8 cellular contexts compared by ENCODE assay signal in the genomic region with DNA sequence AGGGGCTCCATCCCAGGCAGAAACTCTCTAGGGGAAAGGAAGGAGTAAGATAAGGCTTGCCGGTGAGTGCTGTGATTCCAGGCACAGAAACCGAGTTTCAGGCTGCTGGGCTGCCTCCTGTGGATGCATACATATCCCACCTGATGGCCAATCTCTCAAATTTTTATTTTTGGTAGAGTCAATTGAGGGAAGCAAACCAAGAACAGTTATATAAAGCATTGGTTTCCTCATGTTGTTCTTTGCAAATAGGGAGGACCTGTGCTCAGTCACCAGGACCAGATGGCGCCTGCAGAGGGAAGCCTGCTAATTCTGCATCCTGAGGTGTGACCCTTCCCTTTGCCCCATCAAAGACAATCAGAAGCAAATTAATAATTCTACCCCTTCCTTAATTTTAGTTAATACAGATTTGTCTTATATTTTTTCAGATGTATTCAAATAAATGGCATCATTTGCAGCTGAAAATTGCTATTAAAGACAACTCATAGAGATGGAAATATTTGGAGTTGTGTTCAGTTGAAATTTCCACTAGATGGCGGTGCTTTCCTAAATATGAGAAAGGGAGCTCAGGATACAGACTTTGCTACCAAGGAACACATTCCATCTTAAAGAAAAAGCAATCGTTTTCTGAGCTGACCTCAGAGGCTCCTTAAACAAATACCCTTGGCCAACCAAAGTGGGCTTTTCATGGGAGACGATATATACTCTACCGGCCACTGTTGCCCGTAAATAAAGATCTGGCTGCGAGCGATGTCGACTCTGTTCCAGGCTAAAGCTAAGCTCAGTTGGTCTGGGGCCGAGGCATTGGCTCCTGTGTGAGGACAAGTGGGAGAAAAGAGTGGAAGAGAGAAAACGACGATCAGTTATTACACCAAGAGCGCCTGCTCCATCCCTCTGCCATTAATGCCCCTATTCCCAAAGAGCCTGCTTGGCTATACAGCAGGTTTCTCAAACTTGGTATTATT.
DNase-seq lines count a peak whose midpoint lies in the region; ATAC-seq, FAIRE-seq and TF ChIP-seq lines count a peak whose summit lies in the region.

No MANE protein-coding gene starts in this region.

- ATAC-seq in pancreas: peak; percentile 38 to 85 (median 80)
- ATAC-seq in HG02970 (IDR thresholded peaks at IDR 0.05; ENCODE audit: low FRiP score, unreplicated experiment): no peak

- 61% methylated on average over 14 of the region's 15 CpGs for WGBS in HUES64
- 40% methylated on average over 15 of the region's 15 CpGs for WGBS in pancreas, 2 donors

- H3K9me3 ChIP-seq in HUES64 (ENCODE audit: insufficient read depth, low read depth, low read length) (no peaks in the 10 kb centered on the region), pancreas (no peaks in the 10 kb centered on the region)

- in situ Hi-C loops in SK-MEL-5 (cut with HindIII; ENCODE audit: low pct_unique_long_range_greater_than_20kb, low sequenced_read_pairs): no loop called here

- FAIRE-seq in pancreas (lab: Jason Lieb, UNC): peak; percentile 29

- intact Hi-C loops in pancreas (cut with DNase I): loop anchor here in 1 of 3 donors (5.0 kb wide), 1 partner anchor 607 kb away; no protein-coding TSS in a partner anchor

- peak overlapping the region; percentile 29 for H3K4me3 ChIP-seq in HUES64 (ENCODE audit: low read length)
- H3K4me3 ChIP-seq in fibroblast of pulmonary artery (replicated peaks; ENCODE audit: low read depth, low read length): no peak overlapping the region
- H3K4me3 ChIP-seq in pancreas: no peak overlapping the region

- H3K9ac ChIP-seq in HUES64 (ENCODE audit: low read depth, low read length): no peak overlapping the region

- no peaks in the 10 kb centered on the region for H3K27me3 ChIP-seq in HUES64 (ENCODE audit: insufficient read depth, low read length)
- no peaks in the 10 kb centered on the region for H3K27me3 ChIP-seq in pancreas

- peaks cover 11% of the 10 kb centered on the region for H3K4me1 ChIP-seq in HUES64 (ENCODE audit: insufficient read depth, low read length)
- H3K4me1 ChIP-seq in pancreas: no peaks in the 10 kb centered on the region

- H3K36me3 ChIP-seq in HUES64 (ENCODE audit: insufficient read depth, low read length) (no peaks in the 10 kb centered on the region), pancreas (no peaks in the 10 kb centered on the region)

- TF ChIP-seq CTCF in fibroblast of pulmonary artery (IDR thresholded peaks at IDR 0.05; ENCODE audit: low read length, missing control alignments) (peak; percentile 69), pancreas (IDR thresholded peaks at IDR 0.05) (peak; percentile 14 to 48 (median 40))

- H3K27ac ChIP-seq in HUES64 (ENCODE audit: low read depth, low read length) (no peak overlapping the region), pancreas (no peak overlapping the region)

- peak; percentile 42 for DNase-seq in NCI-H2196 (lab: John Stamatoyannopoulos, UW; ENCODE audit: unreplicated experiment)
- DNase-seq in NCI-H2196 treated with DMSO at 0.1 percent for 48 hours (lab: John Stamatoyannopoulos, UW; ENCODE audit: unreplicated experiment): no peak
- peak; percentile 83 for DNase-seq in SK-MEL-5 (ENCODE audit: low read depth, low spot score)
- peak; percentile 83 for DNase-seq in fibroblast of pulmonary artery (ENCODE audit: low read depth)
- no peak for DNase-seq in pancreas
- DNase-seq in GF-D8 (lab: John Stamatoyannopoulos, UW): no peak

Comparison
In these comparisons a context has a peak if more than half of its experiments do, and no peak if none do; other contexts are left out.
1. DNase-seq: peak in NCI-H2196 (single experiment), SK-MEL-5 (single experiment) and fibroblast of pulmonary artery (single experiment); none in NCI-H2196 treated with DMSO at 0.1 percent for 48 hours (single experiment), pancreas (0 of 6) and GF-D8 (single experiment).